12 cellular contexts compared by ENCODE assay signal in the genomic region with DNA sequence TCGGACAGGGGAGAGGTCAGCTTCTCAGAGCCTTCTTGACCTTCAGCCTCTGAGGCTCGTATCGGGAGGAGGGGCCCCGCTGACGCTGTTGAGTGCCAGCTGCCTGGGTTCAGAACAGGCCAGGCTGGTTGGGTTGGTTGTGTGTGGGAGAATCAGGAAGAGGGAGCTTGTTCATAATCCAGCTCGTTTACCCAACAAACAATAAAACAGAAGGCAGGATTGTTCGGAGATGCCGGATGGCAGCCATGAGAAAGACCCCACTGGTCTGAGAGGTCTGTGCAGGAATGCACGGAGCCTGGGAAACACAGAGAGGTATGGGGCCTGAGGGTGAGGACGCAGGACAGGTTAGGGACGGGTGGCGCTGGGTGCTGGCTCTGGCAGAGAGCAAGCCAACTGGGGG. TPM values are rescaled to one million over a fixed set of nuclear protein-coding genes. Genes with fewer than 3 reads are reported as not detected.
DNase-seq lines count a peak whose midpoint lies in the region; FAIRE-seq and TF ChIP-seq lines count a peak whose summit lies in the region.
"Had no signal": no experiment of that assay in that cellular context is flagged by ENCODE, and none has a peak within 500 bp of the region (broad histone marks: within the 10 kb centered on the region; RNA-seq: fewer than 3 reads in every experiment).

No MANE protein-coding gene starts in this region.

- no peak overlapping the region for H3K4me2 ChIP-seq in astrocyte (ENCODE audit: low read length)
- no peak overlapping the region for H3K4me2 ChIP-seq in smooth muscle cell

- peak overlapping the region; percentile 36 for H3K27ac Mint-ChIP-seq in astrocyte (ENCODE audit: unreplicated experiment)
- H3K27ac Mint-ChIP-seq in activated CD4-positive, alpha-beta memory T cell treated with anti-CD3 and anti-CD28 coated beads, Interleukin-2, amount 10 ng/mL, durations not matched to agents 7 days and 5 days = no peak overlapping the region
- H3K27ac Mint-ChIP-seq: activated CD4-positive, alpha-beta memory T cell treated with anti-CD3 and anti-CD28 coated beads for 36 hours; CD4-positive, alpha-beta memory T cell had no signal

- H3K27me3 Mint-ChIP-seq in astrocyte (ENCODE audit: low read depth, unreplicated experiment) = peaks cover 18% of the 10 kb centered on the region
- H3K27me3 Mint-ChIP-seq in activated CD4-positive, alpha-beta memory T cell treated with anti-CD3 and anti-CD28 coated beads, Interleukin-2, amount 10 ng/mL, durations not matched to agents 7 days and 5 days = no peaks in the 10 kb centered on the region

- DNase-seq in astrocyte (ENCODE audit: low read depth) = no peak
- DNase-seq in lower leg skin (ENCODE audit: low spot score in 2 of 2) = peak; percentile 51 to 90
- DNase-seq in smooth muscle cell (lab: John Stamatoyannopoulos, UW; ENCODE audit: unreplicated experiment) = no peak
- no peak for DNase-seq in NCI-H82 (lab: John Stamatoyannopoulos, UW)
- no peak for DNase-seq in T-helper 9 cell
- no peak for DNase-seq in activated CD4-positive, alpha-beta memory T cell treated with anti-CD3 and anti-CD28 coated beads, Interleukin-2, amount 10 ng/mL, durations not matched to agents 7 days and 5 days
- DNase-seq: activated CD4-positive, alpha-beta memory T cell treated with anti-CD3 and anti-CD28 coated beads for 36 hours; CD4-positive, alpha-beta memory T cell; hypothalamus; MV-4-11; stimulated activated naive CD4-positive, alpha-beta T cell treated with Interleukin-2 at 50 U/mL for 16 hours had no signal

- H3K27ac ChIP-seq in astrocyte (ENCODE audit: low read depth, low read length) (no peak overlapping the region), smooth muscle cell (ENCODE audit: low read depth) (peak overlapping the region; percentile 37)

- H3K4me1 Mint-ChIP-seq in astrocyte (ENCODE audit: low read depth, unreplicated experiment) = peaks cover 10% of the 10 kb centered on the region
- no peaks in the 10 kb centered on the region for H3K4me1 Mint-ChIP-seq in activated CD4-positive, alpha-beta memory T cell treated with anti-CD3 and anti-CD28 coated beads, Interleukin-2, amount 10 ng/mL, durations not matched to agents 7 days and 5 days
- H3K4me1 Mint-ChIP-seq: CD4-positive, alpha-beta memory T cell had no signal

- H2AFZ ChIP-seq in astrocyte (ENCODE audit: low read depth, low read length) (no peak overlapping the region), smooth muscle cell (ENCODE audit: low read depth) (no peak overlapping the region)

- TF ChIP-seq RAD21 in Ishikawa (IDR thresholded peaks at IDR 0.05; ENCODE audit: low read depth) = no peak

- H3K4me1 ChIP-seq in astrocyte (ENCODE audit: insufficient read depth, low read length) (peaks cover 19% of the 10 kb centered on the region), smooth muscle cell (ENCODE audit: low read depth) (no peaks in the 10 kb centered on the region)

- intact Hi-C loops in lower leg skin (cut with DNase I; ENCODE audit: low total_unique reads) = no loop called here

- CTCF ChIA-PET in activated CD4-positive, alpha-beta memory T cell treated with anti-CD3 and anti-CD28 coated beads, Interleukin-2, amount 10 ng/mL, durations not matched to agents 7 days and 5 days (lab: Charles Lee) = no interaction called here

- H3K4me3 Mint-ChIP-seq in astrocyte (ENCODE audit: unreplicated experiment) = no peak overlapping the region
- no peak overlapping the region for H3K4me3 Mint-ChIP-seq in activated CD4-positive, alpha-beta memory T cell treated with anti-CD3 and anti-CD28 coated beads, Interleukin-2, amount 10 ng/mL, durations not matched to agents 7 days and 5 days
- H3K4me3 Mint-ChIP-seq: activated CD4-positive, alpha-beta memory T cell treated with anti-CD3 and anti-CD28 coated beads for 36 hours; CD4-positive, alpha-beta memory T cell had no signal

- H3K36me3 ChIP-seq in astrocyte (ENCODE audit: insufficient read depth, low read length) (no peaks in the 10 kb centered on the region), smooth muscle cell (ENCODE audit: low read depth) (no peaks in the 10 kb centered on the region)

- H3K36me3 Mint-ChIP-seq in astrocyte (ENCODE audit: low read depth, unreplicated experiment) = peaks cover 3% of the 10 kb centered on the region
- H3K36me3 Mint-ChIP-seq in activated CD4-positive, alpha-beta memory T cell treated with anti-CD3 and anti-CD28 coated beads, Interleukin-2, amount 10 ng/mL, durations not matched to agents 7 days and 5 days (ENCODE audit: low read depth) = no peaks in the 10 kb centered on the region
- H3K36me3 Mint-ChIP-seq: activated CD4-positive, alpha-beta memory T cell treated with anti-CD3 and anti-CD28 coated beads for 36 hours; CD4-positive, alpha-beta memory T cell had no signal

- H3K9me3 ChIP-seq in astrocyte (ENCODE audit: insufficient read depth, low read depth, low read length) = no peaks in the 10 kb centered on the region
- H3K9me3 ChIP-seq in smooth muscle cell (replicated peaks; ENCODE audit: low read depth) = no peaks in the 10 kb centered on the region

- no peak overlapping the region for H3K4me3 ChIP-seq in astrocyte (ENCODE audit: insufficient read depth, low read depth, low read length)
- H3K4me3 ChIP-seq in lower leg skin (ENCODE audit: low read depth, poor library complexity, severe bottlenecking) = no peak overlapping the region
- H3K4me3 ChIP-seq in smooth muscle cell = no peak overlapping the region

- H3K9ac ChIP-seq in astrocyte (ENCODE audit: low read length) = no peak overlapping the region
- no peak overlapping the region for H3K9ac ChIP-seq in smooth muscle cell (ENCODE audit: low read depth)

- 47 to 62% methylated on average over 12 of the region's 12 CpGs for WGBS in lower leg skin, 2 donors
- WGBS in smooth muscle cell (ENCODE audit: low lambda C conversion rate) = 66% methylated on average over 12 of the region's 12 CpGs

- H4K20me1 ChIP-seq in astrocyte (ENCODE audit: insufficient read depth, low read length) = no peaks in the 10 kb centered on the region
- H4K20me1 ChIP-seq in smooth muscle cell (ENCODE audit: low read depth) = no peaks in the 10 kb centered on the region

- H3K27me3 ChIP-seq in astrocyte (ENCODE audit: insufficient read depth, low read length) (peaks cover 7% of the 10 kb centered on the region), smooth muscle cell (ENCODE audit: low read depth) (no peaks in the 10 kb centered on the region)

- POLR2A ChIA-PET in activated CD4-positive, alpha-beta memory T cell treated with anti-CD3 and anti-CD28 coated beads, Interleukin-2, amount 10 ng/mL, durations not matched to agents 7 days and 5 days (lab: Charles Lee) = no interaction called here

- peaks cover 5% of the 10 kb centered on the region for H3K9me3 Mint-ChIP-seq in astrocyte (ENCODE audit: unreplicated experiment)
- H3K9me3 Mint-ChIP-seq in activated CD4-positive, alpha-beta memory T cell treated with anti-CD3 and anti-CD28 coated beads, Interleukin-2, amount 10 ng/mL, durations not matched to agents 7 days and 5 days = no peaks in the 10 kb centered on the region

- H3F3A ChIP-seq in smooth muscle cell (ENCODE audit: low read depth) = no peaks in the 10 kb centered on the region

- TF ChIP-seq POLR2A in lower leg skin (IDR thresholded peaks at IDR 0.05) = no peak

- H3K79me2 ChIP-seq in astrocyte (ENCODE audit: insufficient read depth, low read length) (no peaks in the 10 kb centered on the region), smooth muscle cell (ENCODE audit: low read depth) (no peaks in the 10 kb centered on the region)

- no peak for FAIRE-seq in astrocyte (lab: Jason Lieb, UNC)

- no peak for TF ChIP-seq EP300 in Ishikawa (IDR thresholded peaks at IDR 0.05; ENCODE audit: borderline replicate concordance)

- no peak for TF ChIP-seq CTCF in astrocyte (IDR thresholded peaks at IDR 0.05; ENCODE audit: insufficient read depth, low read depth, low read length)
- no peak for TF ChIP-seq CTCF in lower leg skin (IDR thresholded peaks at IDR 0.05)
- no peak for TF ChIP-seq CTCF in smooth muscle cell (IDR thresholded peaks at IDR 0.05; ENCODE audit: borderline replicate concordance, insufficient read depth, poor library complexity, severe bottlenecking)

TF ChIP-seq in Ishikawa, 13 proteins besides CTCF, POLR2A, EP300 and RAD21:
- TF ChIP-seq, protein P1, sequence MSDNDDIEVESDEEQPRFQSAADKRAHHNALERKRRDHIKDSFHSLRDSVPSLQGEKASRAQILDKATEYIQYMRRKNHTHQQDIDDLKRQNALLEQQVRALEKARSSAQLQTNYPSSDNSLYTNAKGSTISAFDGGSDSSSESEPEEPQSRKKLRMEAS (IDR thresholded peaks at IDR 0.05) = no peak
- 0 out of 2 replicates have a peak, but pooled peaks have one; percentile 13 for TF ChIP-seq NFIC (IDR thresholded peaks at IDR 0.05)
- no peak for TF ChIP-seq CEBPB (IDR thresholded peaks at IDR 0.05)

RNA-seq across cellular contexts. Expression of gene SHANK2, which starts 31.6 kb away (rescaled TPM):
- 6.4 and 10.1 TPM in 2 replicates for total RNA-seq in astrocyte
- 10 to 100 TPM in 2 of 4 donors, 1 to 10 TPM in 2; 1.1 to 16.7 (median 9.0) TPM for total RNA-seq in lower leg skin
- total RNA-seq in smooth muscle cell = 6.3 and 9.9 TPM in 2 replicates
- polyA plus RNA-seq in smooth muscle cell = 1.5 and 6.7 TPM in 2 replicates
- total RNA-seq in activated CD4-positive, alpha-beta memory T cell treated with anti-CD3 and anti-CD28 coated beads, Interleukin-2, amount 10 ng/mL, durations not matched to agents 7 days and 5 days = not detected
- total RNA-seq: activated CD4-positive, alpha-beta memory T cell treated with anti-CD3 and anti-CD28 coated beads for 36 hours; CD4-positive, alpha-beta memory T cell had no signal
- polyA plus RNA-seq: CD4-positive, alpha-beta memory T cell had no signal

Comparison
In these comparisons a context has a peak if more than half of its experiments do, and no peak if none do; other contexts are left out.
1. DNase-seq: peak in lower leg skin (2 of 2); none in astrocyte (single experiment), smooth muscle cell (single experiment), NCI-H82 (single experiment), T-helper 9 cell (single experiment) and activated CD4-positive, alpha-beta memory T cell treated with anti-CD3 and anti-CD28 coated beads, Interleukin-2, amount 10 ng/mL, durations not matched to agents 7 days and 5 days (single experiment).